In genomic region chr11:68651208-68651984, GRCh38 we compare ENCODE assay signal across 21 cellular contexts. TPM values are rescaled to one million over a fixed set of nuclear protein-coding genes. Genes with fewer than 3 reads are reported as not detected.
A peak's percentile ranks its signal among the peaks of the same experiment; 100 is the strongest.
DNase-seq lines count a peak whose midpoint lies in the region; ATAC-seq and TF ChIP-seq lines count a peak whose summit lies in the region.
"Had no signal": no experiment of that assay in that cellular context is flagged by ENCODE, and none has a peak within 500 bp of the region (broad histone marks: within the 10 kb centered on the region; RNA-seq: fewer than 3 reads in every experiment).

No MANE protein-coding gene starts in this region.

- H3K9me2 ChIP-seq in GM23248 (ENCODE audit: insufficient read depth): no peaks in the 10 kb centered on the region

- no peak for ATAC-seq in lower lobe of right lung
- no peak for ATAC-seq in HG02938 (IDR thresholded peaks at IDR 0.05; ENCODE audit: unreplicated experiment)
- ATAC-seq: body of pancreas, natural killer cell, upper lobe of right lung had no signal

- H3K9me3 ChIP-seq in GM23248 (ENCODE audit: low read depth) (peaks cover 8% of the 10 kb centered on the region), osteoblast (ENCODE audit: low read depth, low read length) (peaks cover 13% of the 10 kb centered on the region), lower lobe of right lung (peaks cover 12% of the 10 kb centered on the region)
- H3K9me3 ChIP-seq: colonic mucosa had no signal

- no peaks in the 10 kb centered on the region for H3K36me3 ChIP-seq in GM23248 (ENCODE audit: low read depth)
- no peaks in the 10 kb centered on the region for H3K36me3 ChIP-seq in osteoblast (ENCODE audit: insufficient read depth, low read length)
- H3K36me3 ChIP-seq in lower lobe of right lung: no peaks in the 10 kb centered on the region
- H3K36me3 ChIP-seq: colonic mucosa, stomach, upper lobe of right lung had no signal

- no peak for TF ChIP-seq CTCF in VCaP (conservative IDR thresholded peaks at IDR 0.05)
- no peak for TF ChIP-seq CTCF in epithelial cell of esophagus (IDR thresholded peaks at IDR 0.05; ENCODE audit: insufficient read depth, low read depth, low read length, missing control alignments)
- TF ChIP-seq CTCF in osteoblast (IDR thresholded peaks at IDR 0.05; ENCODE audit: extremely low read depth, low read depth, low read length): no peak
- no peak for TF ChIP-seq CTCF in lower lobe of right lung (IDR thresholded peaks at IDR 0.05)

- H3K4me1 ChIP-seq in GM23248 (ENCODE audit: insufficient read depth) (no peaks in the 10 kb centered on the region), osteoblast (ENCODE audit: insufficient read depth, low read length) (no peaks in the 10 kb centered on the region), lower lobe of right lung (no peaks in the 10 kb centered on the region)
- H3K4me1 ChIP-seq: body of pancreas, colonic mucosa, stomach, upper lobe of right lung had no signal

- H3K79me2 ChIP-seq in GM23248 (ENCODE audit: insufficient read depth) (no peaks in the 10 kb centered on the region), osteoblast (ENCODE audit: insufficient read depth, low read length) (no peaks in the 10 kb centered on the region)

- H2AFZ ChIP-seq in GM23248 (no peak overlapping the region), osteoblast (ENCODE audit: low read length) (no peak overlapping the region)

- H3F3A ChIP-seq in GM23248 (ENCODE audit: insufficient read depth): no peaks in the 10 kb centered on the region

- no peak overlapping the region for H3K4me3 ChIP-seq in GM23248
- H3K4me3 ChIP-seq in epithelial cell of esophagus (ENCODE audit: low read length): no peak overlapping the region
- no peak overlapping the region for H3K4me3 ChIP-seq in osteoblast (ENCODE audit: insufficient read depth, low read length)
- H3K4me3 ChIP-seq in lower lobe of right lung: no peak overlapping the region
- H3K4me3 ChIP-seq: body of pancreas, colonic mucosa, stomach, upper lobe of right lung had no signal

- DNase-seq in GM23248 (peak; percentile 16), epithelial cell of esophagus (ENCODE audit: low read depth) (peak; percentile 10), osteoblast (ENCODE audit: insufficient read length, low spot score, missing footprints) (peak; percentile 76), nucleus accumbens (lab: John Stamatoyannopoulos, UW) (no peak), HT-29 (ENCODE audit: low spot score) (no peak), lower lobe of right lung (no peak)
- DNase-seq: activated naive CD8-positive, alpha-beta T cell treated with anti-CD3 and anti-CD28 coated beads, Interleukin-2, amount 10 ng/mL, durations not matched to agents 7 days and 5 days; body of pancreas; colonic mucosa; DND-41; hypothalamus; Kasumi-1; natural killer cell; NCI-H1092 treated with DMSO at 0.1 percent for 48 hours; NCI-H2081 treated with DMSO at 0.1 percent for 48 hours; NK-92 treated with Interleukin-12 subunit alpha and Interleukin-12 subunit beta, amount 100 ng/mL, for 24 hours; stomach; upper lobe of right lung had no signal

- H3K27ac ChIP-seq in GM23248 (no peak overlapping the region), VCaP (peak overlapping the region; percentile 59), osteoblast (ENCODE audit: low read depth, low read length) (no peak overlapping the region), lower lobe of right lung (no peak overlapping the region)
- H3K27ac ChIP-seq: body of pancreas, colonic mucosa, stomach, upper lobe of right lung had no signal

- in situ Hi-C loops in GM23248 (cut with MboI): no loop called here

- H3K9ac ChIP-seq in GM23248: no peak overlapping the region

- WGBS in GM23248 (ENCODE audit: low coverage in 1 of 2, low lambda C conversion rate in 2 of 2, missing lambda C conversion rate in 2 of 2), 2 experiments: 62 to 65% methylated on average over 17 to 22 of the region's 22 CpGs

- no peak overlapping the region for H3K4me2 ChIP-seq in GM23248 (ENCODE audit: unreplicated experiment)
- no peak overlapping the region for H3K4me2 ChIP-seq in osteoblast (ENCODE audit: insufficient read depth, low read length)

- H4K20me1 ChIP-seq in GM23248 (ENCODE audit: insufficient read depth) (no peaks in the 10 kb centered on the region), osteoblast (ENCODE audit: insufficient read depth, low read length) (no peaks in the 10 kb centered on the region)

- peaks cover 34% of the 10 kb centered on the region for H3K27me3 ChIP-seq in GM23248 (replicated peaks; ENCODE audit: insufficient read depth)
- H3K27me3 ChIP-seq in osteoblast (ENCODE audit: insufficient read depth, low read length): peaks cover 61% of the 10 kb centered on the region
- H3K27me3 ChIP-seq in lower lobe of right lung (ENCODE audit: low read depth): peaks cover 33% of the 10 kb centered on the region
- H3K27me3 ChIP-seq: body of pancreas, colonic mucosa had no signal

- intact Hi-C loops in lower lobe of right lung (cut with DNase I): no loop called here

RNA-seq across cellular contexts. Expression of gene GAL, which starts 32.9 kb away (rescaled TPM):
- total RNA-seq in GM23248 (2014; rRNA removed; shearing (Covaris generic)): 0.97 and 1.5 TPM in 2 replicates
- 22.1 and 24.7 TPM in 2 replicates for polyA plus RNA-seq in GM23248 (2016; fragmentation: Nextera tagmentation; extraction: Ambion mirVana)
- total RNA-seq in osteoblast (not detected in 2 replicates), lower lobe of right lung (not detected)
- total RNA-seq in HT-29 (2014; rRNA removed; shearing (Covaris generic)): not detected in 2 replicates
- total RNA-seq: activated naive CD8-positive, alpha-beta T cell treated with anti-CD3 and anti-CD28 coated beads, Interleukin-2, amount 10 ng/mL, durations not matched to agents 7 days and 5 days; fibroblast of villous mesenchyme; natural killer cell; upper lobe of right lung had no signal

Comparison
In these comparisons a context has a peak if more than half of its experiments do, and no peak if none do; other contexts are left out.
1. DNase-seq: peak in GM23248 (single experiment), epithelial cell of esophagus (single experiment) and osteoblast (single experiment); none in nucleus accumbens (0 of 56), HT-29 (single experiment) and lower lobe of right lung (single experiment).